10 cellular contexts compared by ENCODE assay signal in the genomic region with DNA sequence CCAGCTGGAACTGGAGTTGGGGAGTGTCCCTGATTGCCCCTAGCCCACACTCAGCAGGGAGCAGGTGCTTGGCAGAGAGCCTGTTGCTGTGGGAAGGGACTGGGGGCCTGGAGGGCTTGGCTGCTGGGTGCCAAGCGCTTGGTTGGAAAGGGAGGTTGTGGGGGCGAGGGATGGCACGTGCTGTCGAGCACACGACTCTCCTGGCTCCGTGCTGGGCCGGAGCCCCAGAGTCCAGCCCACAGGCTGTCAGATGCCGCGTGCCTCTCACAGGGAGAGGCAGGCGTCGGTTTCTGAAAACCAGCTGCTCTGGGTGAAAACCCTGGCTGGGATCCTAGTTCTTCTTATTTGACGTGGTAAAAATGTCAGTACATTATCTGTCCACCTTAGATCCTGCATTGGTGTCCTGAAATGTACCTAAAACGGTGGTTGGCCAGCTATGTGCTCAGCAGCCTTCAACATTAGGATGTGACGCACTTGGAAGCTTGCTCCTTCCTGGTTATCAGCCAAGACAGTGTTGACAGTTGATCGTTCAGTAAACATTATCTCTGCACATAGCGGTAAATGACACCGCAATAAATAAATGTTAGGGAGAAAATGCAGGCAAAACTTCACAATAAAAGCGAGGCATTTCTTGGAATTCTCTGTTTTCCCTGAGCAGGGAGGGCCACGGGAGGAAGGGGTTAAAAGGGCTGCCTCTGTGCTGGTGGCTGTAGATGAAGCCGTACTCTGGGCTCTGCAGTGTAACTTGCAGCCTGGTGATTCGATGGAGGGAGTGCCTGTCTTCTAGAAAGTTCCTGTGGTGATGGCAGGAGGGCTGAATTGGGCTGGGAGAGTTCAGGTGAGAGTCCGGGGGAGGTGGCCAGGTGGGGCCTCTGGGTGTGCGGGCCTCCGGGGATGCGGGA. TPM values are rescaled to one million over a fixed set of nuclear protein-coding genes. Genes with fewer than 3 reads are reported as not detected.
A peak's percentile ranks its signal among the peaks of the same experiment; 100 is the strongest.
DNase-seq lines count a peak whose midpoint lies in the region; ATAC-seq, FAIRE-seq and TF ChIP-seq lines count a peak whose summit lies in the region.
"Had no signal": no experiment of that assay in that cellular context is flagged by ENCODE, and none has a peak within 500 bp of the region (broad histone marks: within the 10 kb centered on the region; RNA-seq: fewer than 3 reads in every experiment).

No MANE protein-coding gene starts in this region.

- H3K27ac Mint-ChIP-seq in progenitor cell of endocrine pancreas: peak overlapping the region; percentile 56

- peak overlapping the region; percentile 44 for H3K27ac ChIP-seq in fibroblast of lung (ENCODE audit: insufficient read depth, low read length)

- no peak overlapping the region for H2AFZ ChIP-seq in fibroblast of lung (ENCODE audit: low read length)

- H3K36me3 Mint-ChIP-seq in progenitor cell of endocrine pancreas (ENCODE audit: insufficient read depth): peaks cover 3% of the 10 kb centered on the region

- H3K9me3 ChIP-seq in fibroblast of lung (ENCODE audit: control insufficient read depth, insufficient read depth, low read depth, low read length): no peaks in the 10 kb centered on the region
- H3K9me3 ChIP-seq: mucosa of descending colon had no signal

- FAIRE-seq in GM19239 (lab: Jason Lieb, UNC): no peak

- no peaks in the 10 kb centered on the region for H4K20me1 ChIP-seq in fibroblast of lung (ENCODE audit: control insufficient read depth, extremely low read depth, insufficient read depth, low read length)

- H3K79me2 ChIP-seq in fibroblast of lung (ENCODE audit: control insufficient read depth, insufficient read depth, low read length): no peaks in the 10 kb centered on the region

- no peak for ATAC-seq in HG02642 (IDR thresholded peaks at IDR 0.05; ENCODE audit: poor library complexity, unreplicated experiment)
- no peak for ATAC-seq in HG02798 (IDR thresholded peaks at IDR 0.05; ENCODE audit: poor library complexity, unreplicated experiment)
- ATAC-seq: mucosa of descending colon had no signal

- no peaks in the 10 kb centered on the region for H3K36me3 ChIP-seq in fibroblast of lung (ENCODE audit: control insufficient read depth, insufficient read depth, low read length)

- peak; percentile 82 for DNase-seq in DMS 273 treated with DMSO at 0.1 percent for 48 hours (lab: John Stamatoyannopoulos, UW)
- peak; percentile 61 for DNase-seq in NCI-H748 (lab: John Stamatoyannopoulos, UW; ENCODE audit: unreplicated experiment)
- DNase-seq in fibroblast of lung (ENCODE audit: low read depth in 2 of 2): peak in 1 of 2 donors; percentile 95
- no peak for DNase-seq in progenitor cell of endocrine pancreas (ENCODE audit: low spot score, unreplicated experiment)
- DNase-seq in C1 segment of cervical spinal cord (lab: John Stamatoyannopoulos, UW): no peak
- no peak for DNase-seq in GM19239 (ENCODE audit: insufficient read length, low spot score)
- DNase-seq: effector CD4-positive, alpha-beta T cell had no signal

- H3K4me3 ChIP-seq in fibroblast of lung (replicated peaks in 1 of 4; ENCODE audit: control extremely low read depth in 1 of 4, insufficient read depth in 1 of 4, low read depth in 3 of 4, low read length in 4 of 4): peak overlapping the region in 1 of 4 experiments; percentile 16
- H3K4me3 ChIP-seq: mucosa of descending colon had no signal

- H3K4me1 ChIP-seq in fibroblast of lung (ENCODE audit: control insufficient read depth, extremely low read depth, insufficient read depth, low read length): peaks cover 5% of the 10 kb centered on the region

- TF ChIP-seq CTCF in fibroblast of lung (conservative IDR thresholded peaks at IDR 0.05 in 1 of 2, IDR thresholded peaks at IDR 0.05 in 1 of 2; ENCODE audit: low read depth in 1 of 2, low read length in 2 of 2) (no peak), progenitor cell of endocrine pancreas (IDR thresholded peaks at IDR 0.05; ENCODE audit: unreplicated experiment) (no peak)

- H3K27me3 Mint-ChIP-seq in progenitor cell of endocrine pancreas: no peaks in the 10 kb centered on the region

- no peak overlapping the region for H3K4me3 Mint-ChIP-seq in progenitor cell of endocrine pancreas (ENCODE audit: low read depth)

- H3K9ac ChIP-seq in fibroblast of lung (ENCODE audit: insufficient read depth, low read length): peak overlapping the region; percentile 28

- H3K27me3 ChIP-seq in fibroblast of lung (ENCODE audit: control insufficient read depth, insufficient read depth, low read length): no peaks in the 10 kb centered on the region

- H3K9me3 Mint-ChIP-seq in progenitor cell of endocrine pancreas (ENCODE audit: low read depth): peaks cover 7% of the 10 kb centered on the region

- H3K4me2 ChIP-seq in fibroblast of lung (ENCODE audit: extremely low read depth, insufficient read depth, low read length): peak overlapping the region; percentile 37

- H3K4me1 Mint-ChIP-seq in progenitor cell of endocrine pancreas (ENCODE audit: low read depth): peaks cover 19% of the 10 kb centered on the region

RNA-seq across cellular contexts. Expression of a gene that starts 29.2 kb away (rescaled TPM):
- total RNA-seq in fibroblast of lung (37.3 and 57.0 TPM in 2 replicates), progenitor cell of endocrine pancreas (68.8 and 74.5 TPM in 2 replicates)
- polyA plus RNA-seq in fibroblast of lung: 7.5 and 9.0 TPM in 2 replicates
- polyA plus RNA-seq in fibroblast of lung (2012): 6.5 and 7.6 TPM in 2 replicates
- 8.5 and 14.8 TPM in 2 replicates for polyA minus RNA-seq in fibroblast of lung (ENCODE audit: low replicate concordance)

Comparison
In these comparisons a context has a peak if more than half of its experiments do, and no peak if none do; other contexts are left out.
1. DNase-seq: peak in DMS 273 treated with DMSO at 0.1 percent for 48 hours (single experiment) and NCI-H748 (single experiment); none in progenitor cell of endocrine pancreas (single experiment), C1 segment of cervical spinal cord (0 of 14) and GM19239 (single experiment).